ENCODE assay signal across 1 cellular context in the genomic region with DNA sequence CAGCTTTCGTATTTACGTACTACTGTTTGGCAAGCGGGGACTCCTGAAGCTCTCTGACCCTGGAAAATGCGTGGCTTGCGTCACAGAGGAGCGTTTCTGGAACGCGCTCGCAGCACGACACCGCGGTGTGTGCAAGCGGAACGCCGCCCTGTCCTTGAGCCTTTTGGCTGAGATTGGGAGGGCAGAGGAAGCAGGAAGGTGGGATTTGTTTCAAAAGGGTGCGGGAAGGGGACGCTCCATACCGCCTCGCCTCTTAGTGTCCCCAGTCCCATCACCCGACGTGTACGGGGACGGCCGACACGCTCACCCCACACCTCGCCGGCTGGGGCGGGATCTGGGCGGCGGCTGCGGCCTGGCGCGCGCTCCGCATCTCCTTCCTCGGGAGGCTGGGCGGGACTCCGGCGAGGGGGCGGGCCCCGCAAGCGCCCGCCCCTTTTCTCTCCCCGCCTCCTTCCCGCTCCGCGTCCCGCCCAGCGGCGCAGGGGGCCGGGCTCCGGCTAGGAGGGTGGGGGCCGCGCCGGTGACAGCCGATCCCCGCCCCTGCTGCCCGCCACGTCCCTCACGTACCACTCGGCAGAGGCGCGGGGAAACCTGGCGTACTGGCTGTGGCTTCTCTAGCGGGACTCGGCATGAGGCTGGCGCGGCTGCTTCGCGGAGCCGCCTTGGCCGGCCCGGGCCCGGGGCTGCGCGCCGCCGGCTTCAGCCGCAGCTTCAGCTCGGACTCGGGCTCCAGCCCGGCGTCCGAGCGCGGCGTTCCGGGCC.
TF ChIP-seq lines count a peak whose summit lies in the region.

A gene (plus strand): TSS at position 569 of the 762 bp plus-strand sequence. CDS start 61 bp downstream, at position 630.

TF ChIP-seq in K562, 482 proteins besides CTCF, POLR2A, EP300 and RAD21 (continued from another document and continues in another):
- TF ChIP-seq, protein P1, sequence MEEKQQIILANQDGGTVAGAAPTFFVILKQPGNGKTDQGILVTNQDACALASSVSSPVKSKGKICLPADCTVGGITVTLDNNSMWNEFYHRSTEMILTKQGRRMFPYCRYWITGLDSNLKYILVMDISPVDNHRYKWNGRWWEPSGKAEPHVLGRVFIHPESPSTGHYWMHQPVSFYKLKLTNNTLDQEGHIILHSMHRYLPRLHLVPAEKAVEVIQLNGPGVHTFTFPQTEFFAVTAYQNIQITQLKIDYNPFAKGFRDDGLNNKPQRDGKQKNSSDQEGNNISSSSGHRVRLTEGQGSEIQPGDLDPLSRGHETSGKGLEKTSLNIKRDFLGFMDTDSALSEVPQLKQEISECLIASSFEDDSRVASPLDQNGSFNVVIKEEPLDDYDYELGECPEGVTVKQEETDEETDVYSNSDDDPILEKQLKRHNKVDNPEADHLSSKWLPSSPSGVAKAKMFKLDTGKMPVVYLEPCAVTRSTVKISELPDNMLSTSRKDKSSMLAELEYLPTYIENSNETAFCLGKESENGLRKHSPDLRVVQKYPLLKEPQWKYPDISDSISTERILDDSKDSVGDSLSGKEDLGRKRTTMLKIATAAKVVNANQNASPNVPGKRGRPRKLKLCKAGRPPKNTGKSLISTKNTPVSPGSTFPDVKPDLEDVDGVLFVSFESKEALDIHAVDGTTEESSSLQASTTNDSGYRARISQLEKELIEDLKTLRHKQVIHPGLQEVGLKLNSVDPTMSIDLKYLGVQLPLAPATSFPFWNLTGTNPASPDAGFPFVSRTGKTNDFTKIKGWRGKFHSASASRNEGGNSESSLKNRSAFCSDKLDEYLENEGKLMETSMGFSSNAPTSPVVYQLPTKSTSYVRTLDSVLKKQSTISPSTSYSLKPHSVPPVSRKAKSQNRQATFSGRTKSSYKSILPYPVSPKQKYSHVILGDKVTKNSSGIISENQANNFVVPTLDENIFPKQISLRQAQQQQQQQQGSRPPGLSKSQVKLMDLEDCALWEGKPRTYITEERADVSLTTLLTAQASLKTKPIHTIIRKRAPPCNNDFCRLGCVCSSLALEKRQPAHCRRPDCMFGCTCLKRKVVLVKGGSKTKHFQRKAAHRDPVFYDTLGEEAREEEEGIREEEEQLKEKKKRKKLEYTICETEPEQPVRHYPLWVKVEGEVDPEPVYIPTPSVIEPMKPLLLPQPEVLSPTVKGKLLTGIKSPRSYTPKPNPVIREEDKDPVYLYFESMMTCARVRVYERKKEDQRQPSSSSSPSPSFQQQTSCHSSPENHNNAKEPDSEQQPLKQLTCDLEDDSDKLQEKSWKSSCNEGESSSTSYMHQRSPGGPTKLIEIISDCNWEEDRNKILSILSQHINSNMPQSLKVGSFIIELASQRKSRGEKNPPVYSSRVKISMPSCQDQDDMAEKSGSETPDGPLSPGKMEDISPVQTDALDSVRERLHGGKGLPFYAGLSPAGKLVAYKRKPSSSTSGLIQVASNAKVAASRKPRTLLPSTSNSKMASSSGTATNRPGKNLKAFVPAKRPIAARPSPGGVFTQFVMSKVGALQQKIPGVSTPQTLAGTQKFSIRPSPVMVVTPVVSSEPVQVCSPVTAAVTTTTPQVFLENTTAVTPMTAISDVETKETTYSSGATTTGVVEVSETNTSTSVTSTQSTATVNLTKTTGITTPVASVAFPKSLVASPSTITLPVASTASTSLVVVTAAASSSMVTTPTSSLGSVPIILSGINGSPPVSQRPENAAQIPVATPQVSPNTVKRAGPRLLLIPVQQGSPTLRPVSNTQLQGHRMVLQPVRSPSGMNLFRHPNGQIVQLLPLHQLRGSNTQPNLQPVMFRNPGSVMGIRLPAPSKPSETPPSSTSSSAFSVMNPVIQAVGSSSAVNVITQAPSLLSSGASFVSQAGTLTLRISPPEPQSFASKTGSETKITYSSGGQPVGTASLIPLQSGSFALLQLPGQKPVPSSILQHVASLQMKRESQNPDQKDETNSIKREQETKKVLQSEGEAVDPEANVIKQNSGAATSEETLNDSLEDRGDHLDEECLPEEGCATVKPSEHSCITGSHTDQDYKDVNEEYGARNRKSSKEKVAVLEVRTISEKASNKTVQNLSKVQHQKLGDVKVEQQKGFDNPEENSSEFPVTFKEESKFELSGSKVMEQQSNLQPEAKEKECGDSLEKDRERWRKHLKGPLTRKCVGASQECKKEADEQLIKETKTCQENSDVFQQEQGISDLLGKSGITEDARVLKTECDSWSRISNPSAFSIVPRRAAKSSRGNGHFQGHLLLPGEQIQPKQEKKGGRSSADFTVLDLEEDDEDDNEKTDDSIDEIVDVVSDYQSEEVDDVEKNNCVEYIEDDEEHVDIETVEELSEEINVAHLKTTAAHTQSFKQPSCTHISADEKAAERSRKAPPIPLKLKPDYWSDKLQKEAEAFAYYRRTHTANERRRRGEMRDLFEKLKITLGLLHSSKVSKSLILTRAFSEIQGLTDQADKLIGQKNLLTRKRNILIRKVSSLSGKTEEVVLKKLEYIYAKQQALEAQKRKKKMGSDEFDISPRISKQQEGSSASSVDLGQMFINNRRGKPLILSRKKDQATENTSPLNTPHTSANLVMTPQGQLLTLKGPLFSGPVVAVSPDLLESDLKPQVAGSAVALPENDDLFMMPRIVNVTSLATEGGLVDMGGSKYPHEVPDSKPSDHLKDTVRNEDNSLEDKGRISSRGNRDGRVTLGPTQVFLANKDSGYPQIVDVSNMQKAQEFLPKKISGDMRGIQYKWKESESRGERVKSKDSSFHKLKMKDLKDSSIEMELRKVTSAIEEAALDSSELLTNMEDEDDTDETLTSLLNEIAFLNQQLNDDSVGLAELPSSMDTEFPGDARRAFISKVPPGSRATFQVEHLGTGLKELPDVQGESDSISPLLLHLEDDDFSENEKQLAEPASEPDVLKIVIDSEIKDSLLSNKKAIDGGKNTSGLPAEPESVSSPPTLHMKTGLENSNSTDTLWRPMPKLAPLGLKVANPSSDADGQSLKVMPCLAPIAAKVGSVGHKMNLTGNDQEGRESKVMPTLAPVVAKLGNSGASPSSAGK (IDR thresholded peaks at IDR 0.05), result peak; percentile 92
- TF ChIP-seq SIRT6 (IDR thresholded peaks at IDR 0.05; ENCODE audit: low read depth, low read length), result no peak
- TF ChIP-seq, protein P2, sequence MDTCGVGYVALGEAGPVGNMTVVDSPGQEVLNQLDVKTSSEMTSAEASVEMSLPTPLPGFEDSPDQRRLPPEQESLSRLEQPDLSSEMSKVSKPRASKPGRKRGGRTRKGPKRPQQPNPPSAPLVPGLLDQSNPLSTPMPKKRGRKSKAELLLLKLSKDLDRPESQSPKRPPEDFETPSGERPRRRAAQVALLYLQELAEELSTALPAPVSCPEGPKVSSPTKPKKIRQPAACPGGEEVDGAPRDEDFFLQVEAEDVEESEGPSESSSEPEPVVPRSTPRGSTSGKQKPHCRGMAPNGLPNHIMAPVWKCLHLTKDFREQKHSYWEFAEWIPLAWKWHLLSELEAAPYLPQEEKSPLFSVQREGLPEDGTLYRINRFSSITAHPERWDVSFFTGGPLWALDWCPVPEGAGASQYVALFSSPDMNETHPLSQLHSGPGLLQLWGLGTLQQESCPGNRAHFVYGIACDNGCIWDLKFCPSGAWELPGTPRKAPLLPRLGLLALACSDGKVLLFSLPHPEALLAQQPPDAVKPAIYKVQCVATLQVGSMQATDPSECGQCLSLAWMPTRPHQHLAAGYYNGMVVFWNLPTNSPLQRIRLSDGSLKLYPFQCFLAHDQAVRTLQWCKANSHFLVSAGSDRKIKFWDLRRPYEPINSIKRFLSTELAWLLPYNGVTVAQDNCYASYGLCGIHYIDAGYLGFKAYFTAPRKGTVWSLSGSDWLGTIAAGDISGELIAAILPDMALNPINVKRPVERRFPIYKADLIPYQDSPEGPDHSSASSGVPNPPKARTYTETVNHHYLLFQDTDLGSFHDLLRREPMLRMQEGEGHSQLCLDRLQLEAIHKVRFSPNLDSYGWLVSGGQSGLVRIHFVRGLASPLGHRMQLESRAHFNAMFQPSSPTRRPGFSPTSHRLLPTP (IDR thresholded peaks at IDR 0.05; ENCODE audit: borderline replicate concordance, extremely low read depth, insufficient read length), result no peak
- peak; percentile 37; the same call in 1 of the 2 replicates for TF ChIP-seq ZBTB1 (CRISPR knock-in tag; IDR thresholded peaks at IDR 0.05; ENCODE audit: borderline replicate concordance, low read depth)
- no peak for TF ChIP-seq EWSR1 (IDR thresholded peaks at IDR 0.05; ENCODE audit: borderline replicate concordance, low read depth, partially characterized antibody)
- no peak for TF ChIP-seq SMC3 (conservative IDR thresholded peaks at IDR 0.05; ENCODE audit: insufficient read depth, low read depth, low read length)
- no peak for TF ChIP-seq ZNF766 (CRISPR knock-in tag; conservative IDR thresholded peaks at IDR 0.05)
- TF ChIP-seq, protein P3, sequence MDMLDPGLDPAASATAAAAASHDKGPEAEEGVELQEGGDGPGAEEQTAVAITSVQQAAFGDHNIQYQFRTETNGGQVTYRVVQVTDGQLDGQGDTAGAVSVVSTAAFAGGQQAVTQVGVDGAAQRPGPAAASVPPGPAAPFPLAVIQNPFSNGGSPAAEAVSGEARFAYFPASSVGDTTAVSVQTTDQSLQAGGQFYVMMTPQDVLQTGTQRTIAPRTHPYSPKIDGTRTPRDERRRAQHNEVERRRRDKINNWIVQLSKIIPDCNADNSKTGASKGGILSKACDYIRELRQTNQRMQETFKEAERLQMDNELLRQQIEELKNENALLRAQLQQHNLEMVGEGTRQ (CRISPR knock-in tag; IDR thresholded peaks at IDR 0.05), result no peak
- TF ChIP-seq RHOXF2B (CRISPR knock-in tag; conservative IDR thresholded peaks at IDR 0.05), result no peak
- TF ChIP-seq, protein P4, sequence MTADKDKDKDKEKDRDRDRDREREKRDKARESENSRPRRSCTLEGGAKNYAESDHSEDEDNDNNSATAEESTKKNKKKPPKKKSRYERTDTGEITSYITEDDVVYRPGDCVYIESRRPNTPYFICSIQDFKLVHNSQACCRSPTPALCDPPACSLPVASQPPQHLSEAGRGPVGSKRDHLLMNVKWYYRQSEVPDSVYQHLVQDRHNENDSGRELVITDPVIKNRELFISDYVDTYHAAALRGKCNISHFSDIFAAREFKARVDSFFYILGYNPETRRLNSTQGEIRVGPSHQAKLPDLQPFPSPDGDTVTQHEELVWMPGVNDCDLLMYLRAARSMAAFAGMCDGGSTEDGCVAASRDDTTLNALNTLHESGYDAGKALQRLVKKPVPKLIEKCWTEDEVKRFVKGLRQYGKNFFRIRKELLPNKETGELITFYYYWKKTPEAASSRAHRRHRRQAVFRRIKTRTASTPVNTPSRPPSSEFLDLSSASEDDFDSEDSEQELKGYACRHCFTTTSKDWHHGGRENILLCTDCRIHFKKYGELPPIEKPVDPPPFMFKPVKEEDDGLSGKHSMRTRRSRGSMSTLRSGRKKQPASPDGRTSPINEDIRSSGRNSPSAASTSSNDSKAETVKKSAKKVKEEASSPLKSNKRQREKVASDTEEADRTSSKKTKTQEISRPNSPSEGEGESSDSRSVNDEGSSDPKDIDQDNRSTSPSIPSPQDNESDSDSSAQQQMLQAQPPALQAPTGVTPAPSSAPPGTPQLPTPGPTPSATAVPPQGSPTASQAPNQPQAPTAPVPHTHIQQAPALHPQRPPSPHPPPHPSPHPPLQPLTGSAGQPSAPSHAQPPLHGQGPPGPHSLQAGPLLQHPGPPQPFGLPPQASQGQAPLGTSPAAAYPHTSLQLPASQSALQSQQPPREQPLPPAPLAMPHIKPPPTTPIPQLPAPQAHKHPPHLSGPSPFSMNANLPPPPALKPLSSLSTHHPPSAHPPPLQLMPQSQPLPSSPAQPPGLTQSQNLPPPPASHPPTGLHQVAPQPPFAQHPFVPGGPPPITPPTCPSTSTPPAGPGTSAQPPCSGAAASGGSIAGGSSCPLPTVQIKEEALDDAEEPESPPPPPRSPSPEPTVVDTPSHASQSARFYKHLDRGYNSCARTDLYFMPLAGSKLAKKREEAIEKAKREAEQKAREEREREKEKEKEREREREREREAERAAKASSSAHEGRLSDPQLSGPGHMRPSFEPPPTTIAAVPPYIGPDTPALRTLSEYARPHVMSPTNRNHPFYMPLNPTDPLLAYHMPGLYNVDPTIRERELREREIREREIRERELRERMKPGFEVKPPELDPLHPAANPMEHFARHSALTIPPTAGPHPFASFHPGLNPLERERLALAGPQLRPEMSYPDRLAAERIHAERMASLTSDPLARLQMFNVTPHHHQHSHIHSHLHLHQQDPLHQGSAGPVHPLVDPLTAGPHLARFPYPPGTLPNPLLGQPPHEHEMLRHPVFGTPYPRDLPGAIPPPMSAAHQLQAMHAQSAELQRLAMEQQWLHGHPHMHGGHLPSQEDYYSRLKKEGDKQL (CRISPR knock-in tag; IDR thresholded peaks at IDR 0.05; ENCODE audit: borderline replicate concordance), result 0 out of 2 replicates have a peak, but pooled peaks have one; percentile 19
- no peak for TF ChIP-seq CHD4 (IDR thresholded peaks at IDR 0.05; ENCODE audit: insufficient read depth, insufficient replicate concordance, low read depth, low read length, poor library complexity, severe bottlenecking)
- TF ChIP-seq TAF7 (tag; IDR thresholded peaks at IDR 0.05), result peak; percentile 56
- TF ChIP-seq ZNF79 (CRISPR knock-in tag; IDR thresholded peaks at IDR 0.05; ENCODE audit: low read depth), result no peak
- TF ChIP-seq, protein P5, sequence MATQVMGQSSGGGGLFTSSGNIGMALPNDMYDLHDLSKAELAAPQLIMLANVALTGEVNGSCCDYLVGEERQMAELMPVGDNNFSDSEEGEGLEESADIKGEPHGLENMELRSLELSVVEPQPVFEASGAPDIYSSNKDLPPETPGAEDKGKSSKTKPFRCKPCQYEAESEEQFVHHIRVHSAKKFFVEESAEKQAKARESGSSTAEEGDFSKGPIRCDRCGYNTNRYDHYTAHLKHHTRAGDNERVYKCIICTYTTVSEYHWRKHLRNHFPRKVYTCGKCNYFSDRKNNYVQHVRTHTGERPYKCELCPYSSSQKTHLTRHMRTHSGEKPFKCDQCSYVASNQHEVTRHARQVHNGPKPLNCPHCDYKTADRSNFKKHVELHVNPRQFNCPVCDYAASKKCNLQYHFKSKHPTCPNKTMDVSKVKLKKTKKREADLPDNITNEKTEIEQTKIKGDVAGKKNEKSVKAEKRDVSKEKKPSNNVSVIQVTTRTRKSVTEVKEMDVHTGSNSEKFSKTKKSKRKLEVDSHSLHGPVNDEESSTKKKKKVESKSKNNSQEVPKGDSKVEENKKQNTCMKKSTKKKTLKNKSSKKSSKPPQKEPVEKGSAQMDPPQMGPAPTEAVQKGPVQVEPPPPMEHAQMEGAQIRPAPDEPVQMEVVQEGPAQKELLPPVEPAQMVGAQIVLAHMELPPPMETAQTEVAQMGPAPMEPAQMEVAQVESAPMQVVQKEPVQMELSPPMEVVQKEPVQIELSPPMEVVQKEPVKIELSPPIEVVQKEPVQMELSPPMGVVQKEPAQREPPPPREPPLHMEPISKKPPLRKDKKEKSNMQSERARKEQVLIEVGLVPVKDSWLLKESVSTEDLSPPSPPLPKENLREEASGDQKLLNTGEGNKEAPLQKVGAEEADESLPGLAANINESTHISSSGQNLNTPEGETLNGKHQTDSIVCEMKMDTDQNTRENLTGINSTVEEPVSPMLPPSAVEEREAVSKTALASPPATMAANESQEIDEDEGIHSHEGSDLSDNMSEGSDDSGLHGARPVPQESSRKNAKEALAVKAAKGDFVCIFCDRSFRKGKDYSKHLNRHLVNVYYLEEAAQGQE (CRISPR knock-in tag; IDR thresholded peaks at IDR 0.05; ENCODE audit: low read depth), result no peak
- TF ChIP-seq ZC3H4 (CRISPR knock-in tag; IDR thresholded peaks at IDR 0.05; ENCODE audit: borderline replicate concordance), result no peak
- 0 out of 2 replicates have a peak, but pooled peaks have one; percentile 53 for TF ChIP-seq ZNF23 (CRISPR knock-in tag; IDR thresholded peaks at IDR 0.05)
- no peak for TF ChIP-seq ZNF583 (CRISPR knock-in tag; IDR thresholded peaks at IDR 0.05)
- no peak for TF ChIP-seq ZNF780A (CRISPR knock-in tag; IDR thresholded peaks at IDR 0.05)
- no peak for TF ChIP-seq CHD1 (IDR thresholded peaks at IDR 0.05; ENCODE audit: low read length)
- no peak for TF ChIP-seq FOXP1 (CRISPR knock-in tag; IDR thresholded peaks at IDR 0.05)
- peak; percentile 42; the same call in 1 of the 2 replicates for TF ChIP-seq ZC3H8 (IDR thresholded peaks at IDR 0.05)
- peak; percentile 77; the same call in 1 of the 2 replicates for TF ChIP-seq ZNF165 (CRISPR knock-in tag; IDR thresholded peaks at IDR 0.05; ENCODE audit: borderline replicate concordance)
- TF ChIP-seq PTTG1 (tag; IDR thresholded peaks at IDR 0.05; ENCODE audit: low read depth), result no peak
- peak; percentile 35 for TF ChIP-seq MEIS2 (IDR thresholded peaks at IDR 0.05; ENCODE audit: partially characterized antibody)
- 0 out of 2 replicates have a peak, but pooled peaks have one; percentile 22 for TF ChIP-seq JUNB (CRISPR knock-in tag; conservative IDR thresholded peaks at IDR 0.05)
- no peak for TF ChIP-seq ERF (CRISPR knock-in tag; IDR thresholded peaks at IDR 0.05)
